9 cellular contexts compared by ENCODE assay signal in genomic region chr18:44700652-44701051, GRCh38. TPM values are rescaled to one million over a fixed set of nuclear protein-coding genes. Genes with fewer than 3 reads are reported as not detected.
DNase-seq lines count a peak whose midpoint lies in the region; TF ChIP-seq lines count a peak whose summit lies in the region.
"Had no signal": no experiment of that assay in that cellular context is flagged by ENCODE, and none has a peak within 500 bp of the region (broad histone marks: within the 10 kb centered on the region; RNA-seq: fewer than 3 reads in every experiment).

No MANE protein-coding gene starts in this region.

- peaks cover 17% of the 10 kb centered on the region for H3K36me3 Mint-ChIP-seq in endodermal cell (ENCODE audit: low read depth)

- H3K36me3 ChIP-seq in ascending aorta (no peaks in the 10 kb centered on the region), transverse colon (no peaks in the 10 kb centered on the region), endodermal cell (ENCODE audit: control insufficient read depth, insufficient read depth, low read length) (peaks cover 32% of the 10 kb centered on the region)

- no peak for TF ChIP-seq EP300 in transverse colon (IDR thresholded peaks at IDR 0.05; ENCODE audit: low read depth)

- no peak for TF ChIP-seq POLR2A in transverse colon (IDR thresholded peaks at IDR 0.05)

- H3K27ac Mint-ChIP-seq in endodermal cell, result no peak overlapping the region

- no peak overlapping the region for H3K9ac ChIP-seq in endodermal cell (ENCODE audit: extremely low read depth, low read length, poor library complexity, severe bottlenecking)

- TF ChIP-seq CTCF in ascending aorta (IDR thresholded peaks at IDR 0.05) (no peak), transverse colon (IDR thresholded peaks at IDR 0.05) (no peak), endodermal cell (conservative IDR thresholded peaks at IDR 0.05) (no peak)

- DNase-seq in activated CD8-positive, alpha-beta memory T cell treated with anti-CD3 and anti-CD28 coated beads, Interleukin-2, amount 50 U/mL, for 4 hours, result peak; percentile 20
- no peak for DNase-seq in activated CD8-positive, alpha-beta memory T cell treated with anti-CD3 and anti-CD28 coated beads, Interleukin-2, amount 50 U/mL, for 48 hours
- DNase-seq in ascending aorta (ENCODE audit: low spot score in 2 of 2) (peak in 1 of 2 donors; percentile 68), islet precursor cell (peak; percentile 62), transverse colon (peak; percentile 34), endodermal cell (no peak), amniotic stem cell (lab: John Stamatoyannopoulos, UW) (no peak), NCI-H2107 treated with DMSO at 0.1 percent for 48 hours (lab: John Stamatoyannopoulos, UW; ENCODE audit: unreplicated experiment) (no peak)
- DNase-seq: activated naive CD4-positive, alpha-beta T cell treated with Interleukin-2 at 50 U/mL for 16 hours had no signal

- H3K27me3 ChIP-seq in ascending aorta (no peaks in the 10 kb centered on the region), transverse colon (no peaks in the 10 kb centered on the region), endodermal cell (ENCODE audit: control insufficient read depth, insufficient read depth, low read length, poor library complexity, severe bottlenecking) (no peaks in the 10 kb centered on the region)

- in situ Hi-C loops in transverse colon (cut with MboI; ENCODE audit: low pct_ligation_motif_present in 1 of 4, low pct_unique_long_range_greater_than_20kb in 1 of 4, low sequenced_read_pairs in 3 of 4), result no loop called here

- WGBS in transverse colon (ENCODE audit: low coverage in 1 of 2), 2 donors, result 18 to 47% methylated on average over 2 to 5 of the region's 5 CpGs
- 85 to 100% methylated on average over 3 to 5 of the region's 5 CpGs for WGBS in endodermal cell (ENCODE audit: insufficient coverage in 1 of 2, insufficient read length in 1 of 2), 2 experiments

- H3K4me3 ChIP-seq in ascending aorta (peak overlapping the region in 1 of 2 donors; percentile 8), transverse colon (no peak overlapping the region), endodermal cell (ENCODE audit: low read length) (no peak overlapping the region)

- no peaks in the 10 kb centered on the region for H3K9me3 ChIP-seq in ascending aorta
- no peaks in the 10 kb centered on the region for H3K9me3 ChIP-seq in transverse colon
- no peaks in the 10 kb centered on the region for H3K9me3 ChIP-seq in endodermal cell (ENCODE audit: control insufficient read depth, low read length)

- H3K27ac ChIP-seq in ascending aorta (peak overlapping the region; percentile 23 to 67), transverse colon (peak overlapping the region; percentile 65 to 81 (median 72)), endodermal cell (ENCODE audit: low read depth, low read length) (no peak overlapping the region)

- H3K4me1 Mint-ChIP-seq in endodermal cell, result peaks cover 47% of the 10 kb centered on the region

- H3K4me1 ChIP-seq in ascending aorta, result peaks cover 3 to 17% of the 10 kb centered on the region in 2 donors
- H3K4me1 ChIP-seq in transverse colon, result peaks cover 0 to 42% (median 18%) of the 10 kb centered on the region in 4 donors
- H3K4me1 ChIP-seq in endodermal cell (ENCODE audit: control insufficient read depth, insufficient read depth, low read length), result peaks cover 27% of the 10 kb centered on the region

- no peaks in the 10 kb centered on the region for H3K9me3 Mint-ChIP-seq in endodermal cell

- H3K4me3 Mint-ChIP-seq in endodermal cell, result no peak overlapping the region

- intact Hi-C loops in ascending aorta (cut with DNase I), result no loop called here
- intact Hi-C loops in transverse colon (cut with DNase I; ENCODE audit: low total_unique reads), result no loop called here

- no peaks in the 10 kb centered on the region for H3K27me3 Mint-ChIP-seq in endodermal cell (ENCODE audit: insufficient read depth)

RNA-seq across cellular contexts. Expression of gene SETBP1, which starts 20.0 kb away (rescaled TPM):
- 23.5 TPM for total RNA-seq in ascending aorta
- total RNA-seq in transverse colon, result 10 to 100 TPM; 16.2 to 33.6 (median 24.4) TPM
- 10 to 100 TPM; 17.3 to 20.1 TPM for total RNA-seq in endodermal cell
- 18.5 TPM for polyA plus RNA-seq in endodermal cell (2013, experiment 1 of 2)
- 16.6 TPM for polyA plus RNA-seq in endodermal cell (2013, experiment 2 of 2)

Comparison
In these comparisons a context has a peak if more than half of its experiments do, and no peak if none do; other contexts are left out.
1. DNase-seq: peak in activated CD8-positive, alpha-beta memory T cell treated with anti-CD3 and anti-CD28 coated beads, Interleukin-2, amount 50 U/mL, for 4 hours (single experiment), islet precursor cell (single experiment) and transverse colon (single experiment); none in activated CD8-positive, alpha-beta memory T cell treated with anti-CD3 and anti-CD28 coated beads, Interleukin-2, amount 50 U/mL, for 48 hours (single experiment), endodermal cell (single experiment), amniotic stem cell (single experiment) and NCI-H2107 treated with DMSO at 0.1 percent for 48 hours (single experiment).